Comparison of ENCODE assay signal across 16 cellular contexts in the genomic region with DNA sequence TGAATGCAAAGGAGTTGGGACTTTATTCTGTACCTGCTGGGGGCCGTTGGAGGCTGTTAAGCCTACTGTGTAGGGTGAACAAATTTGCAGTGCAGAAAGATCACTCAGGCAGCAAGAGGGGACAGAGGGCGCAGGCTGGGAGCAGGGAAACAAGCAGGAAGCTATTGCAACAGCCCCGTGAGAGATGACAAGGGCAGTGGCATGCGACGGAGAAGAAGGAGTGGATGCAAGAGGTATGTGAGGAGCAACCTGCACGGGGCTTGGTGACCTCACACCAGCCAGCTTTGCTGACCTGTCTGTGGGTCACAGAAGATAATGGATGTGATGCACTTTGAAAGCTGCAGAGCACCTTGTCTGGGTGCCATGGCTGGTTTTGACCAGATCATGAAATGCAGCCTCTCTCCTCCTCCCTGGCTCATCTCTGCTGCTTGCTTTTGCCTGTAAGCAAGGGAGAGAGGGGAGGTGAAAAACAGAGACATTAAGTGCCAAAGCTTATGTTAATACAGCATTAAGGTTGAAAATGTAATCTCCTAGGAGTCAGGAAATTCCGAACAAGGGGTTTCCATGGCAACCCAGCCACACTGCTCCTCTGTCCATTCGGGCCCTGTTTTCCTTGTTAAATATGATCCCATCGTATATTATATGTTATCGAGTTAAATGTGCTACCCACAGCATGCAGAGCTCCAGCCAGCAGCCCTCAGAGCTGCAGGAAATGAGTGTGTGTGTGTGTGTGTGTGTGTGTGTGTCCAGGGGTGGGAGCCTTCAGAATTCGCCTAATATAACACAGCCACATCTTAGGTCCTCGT.
A peak's percentile ranks its signal among the peaks of the same experiment; 100 is the strongest.
DNase-seq lines count a peak whose midpoint lies in the region; ATAC-seq, FAIRE-seq and TF ChIP-seq lines count a peak whose summit lies in the region.
"Had no signal": no experiment of that assay in that cellular context is flagged by ENCODE, and none has a peak within 500 bp of the region (broad histone marks: within the 10 kb centered on the region; RNA-seq: fewer than 3 reads in every experiment).

No MANE protein-coding gene starts in this region.

- H3K4me1 ChIP-seq in A673 (ENCODE audit: insufficient read depth, low read length, poor library complexity, severe bottlenecking) (peaks cover 35% of the 10 kb centered on the region), astrocyte (ENCODE audit: insufficient read depth, low read length) (peaks cover 40% of the 10 kb centered on the region)

- H3K9me3 ChIP-seq in A673 (ENCODE audit: low read depth, low read length, poor library complexity, severe bottlenecking) (no peaks in the 10 kb centered on the region), astrocyte (ENCODE audit: insufficient read depth, low read depth, low read length) (no peaks in the 10 kb centered on the region)
- H3K9me3 ChIP-seq: neutrophil, SJSA1, tibial nerve had no signal

- peaks cover 2% of the 10 kb centered on the region for H3K9me3 Mint-ChIP-seq in astrocyte (ENCODE audit: unreplicated experiment)
- H3K9me3 Mint-ChIP-seq: activated naive CD4-positive, alpha-beta T cell treated with anti-CD3 and anti-CD28 coated beads, Interleukin-2, amount 50 U/mL, for 72 hours had no signal

- H3K4me3 ChIP-seq in A673 (ENCODE audit: low read depth, low read length, poor library complexity, severe bottlenecking): no peak overlapping the region
- no peak overlapping the region for H3K4me3 ChIP-seq in HFF-Myc (replicated peaks; ENCODE audit: low read depth, low read length)
- no peak overlapping the region for H3K4me3 ChIP-seq in astrocyte (ENCODE audit: insufficient read depth, low read depth, low read length)
- H3K4me3 ChIP-seq: SJSA1, tibial nerve had no signal

- H3K36me3 Mint-ChIP-seq in astrocyte (ENCODE audit: low read depth, unreplicated experiment): peaks cover 1% of the 10 kb centered on the region
- H3K36me3 Mint-ChIP-seq: activated naive CD4-positive, alpha-beta T cell treated with anti-CD3 and anti-CD28 coated beads, Interleukin-2, amount 50 U/mL, for 72 hours; CD4-positive, CD25-positive, alpha-beta regulatory T cell had no signal

- DNase-seq in A673 (ENCODE audit: low spot score) (peak; percentile 54), HFF-Myc (ENCODE audit: extremely low read depth, low read depth) (peak; percentile 91), astrocyte (ENCODE audit: low read depth) (peak; percentile 87), islet precursor cell (peak; percentile 72), left lobe of liver (ENCODE audit: low spot score) (no peak)
- DNase-seq in stimulated activated CD8-positive, alpha-beta memory T cell treated with anti-CD3 and anti-CD28 coated beads, Interleukin-4, amount 100 ng/mL, for 48 hours: no peak
- no peak for DNase-seq in activated CD4-positive, alpha-beta T cell treated with anti-CD3 and anti-CD28 coated beads, Interleukin-2, amount 50 U/mL, for 1 hour
- DNase-seq: activated CD4-positive, alpha-beta T cell treated with anti-CD3 and anti-CD28 coated beads, Interleukin-2, amount 50 U/mL, for 48 hours; CD4-positive, CD25-positive, alpha-beta regulatory T cell; effector memory CD4-positive, alpha-beta T cell; NCI-H345 had no signal

- FAIRE-seq in astrocyte (lab: Jason Lieb, UNC): peak; percentile 5

- H4K20me1 ChIP-seq in astrocyte (ENCODE audit: insufficient read depth, low read length): no peaks in the 10 kb centered on the region

- TF ChIP-seq CTCF in A673 (conservative IDR thresholded peaks at IDR 0.05; ENCODE audit: low read depth, low read length): no peak
- no peak for TF ChIP-seq CTCF in HFF-Myc (IDR thresholded peaks at IDR 0.05; ENCODE audit: low read depth, low read length, missing control alignments)
- no peak for TF ChIP-seq CTCF in astrocyte (IDR thresholded peaks at IDR 0.05; ENCODE audit: insufficient read depth, low read depth, low read length)

- peak overlapping the region; percentile 42 for H3K4me2 ChIP-seq in astrocyte (ENCODE audit: low read length)

- no peak overlapping the region for H3K4me3 Mint-ChIP-seq in astrocyte (ENCODE audit: unreplicated experiment)
- H3K4me3 Mint-ChIP-seq: CD4-positive, CD25-positive, alpha-beta regulatory T cell had no signal

- no peaks in the 10 kb centered on the region for H3K79me2 ChIP-seq in astrocyte (ENCODE audit: insufficient read depth, low read length)

- H3K27me3 ChIP-seq in A673 (replicated peaks; ENCODE audit: insufficient read depth, low read depth, low read length, poor library complexity) (no peaks in the 10 kb centered on the region), astrocyte (ENCODE audit: insufficient read depth, low read length) (no peaks in the 10 kb centered on the region)
- H3K27me3 ChIP-seq: SJSA1, tibial nerve had no signal

- POLR2A ChIA-PET in A673 (lab: Charles Lee; ENCODE audit: low non-redundant PET): no interaction called here

- CTCF ChIA-PET in A673 (lab: Charles Lee): no interaction called here

- intact Hi-C loops in A673 (cut with micrococcal nuclease; ENCODE audit: unreplicated experiment): no loop called here

- H3K36me3 ChIP-seq in A673 (ENCODE audit: insufficient read depth, low read length, poor library complexity, severe bottlenecking) (no peaks in the 10 kb centered on the region), astrocyte (ENCODE audit: insufficient read depth, low read length) (no peaks in the 10 kb centered on the region)
- H3K36me3 ChIP-seq: neutrophil, SJSA1, tibial nerve had no signal

- no TSS peak for BruUV-seq in A673 (replicated peaks; lab: Mats Ljungman, UMichigan)

- H3K27ac Mint-ChIP-seq in astrocyte (ENCODE audit: unreplicated experiment): no peak overlapping the region
- H3K27ac Mint-ChIP-seq: activated naive CD4-positive, alpha-beta T cell treated with anti-CD3 and anti-CD28 coated beads, Interleukin-2, amount 50 U/mL, for 72 hours; CD4-positive, CD25-positive, alpha-beta regulatory T cell had no signal

- H2AFZ ChIP-seq in astrocyte (ENCODE audit: low read depth, low read length): peak overlapping the region; percentile 40

- H3K9ac ChIP-seq in astrocyte (ENCODE audit: low read length): peak overlapping the region; percentile 10

- H3K4me1 Mint-ChIP-seq in astrocyte (ENCODE audit: low read depth, unreplicated experiment): peaks cover 42% of the 10 kb centered on the region

- H3K27me3 Mint-ChIP-seq in astrocyte (ENCODE audit: low read depth, unreplicated experiment): peaks cover 13% of the 10 kb centered on the region

- ATAC-seq in left lobe of liver (no peak), GM18517 (IDR thresholded peaks at IDR 0.05; ENCODE audit: unreplicated experiment) (no peak)
- ATAC-seq: activated naive CD4-positive, alpha-beta T cell treated with anti-CD3 and anti-CD28 coated beads, Interleukin-2, amount 50 U/mL, for 72 hours had no signal

- no peak overlapping the region for H3K27ac ChIP-seq in A673 (ENCODE audit: low read depth, low read length, poor library complexity, severe bottlenecking)
- H3K27ac ChIP-seq in astrocyte (ENCODE audit: low read depth, low read length): no peak overlapping the region
- H3K27ac ChIP-seq: neutrophil, SJSA1, tibial nerve had no signal

Comparison
In these comparisons a context has a peak if more than half of its experiments do, and no peak if none do; other contexts are left out.
1. DNase-seq: peak in A673 (single experiment), HFF-Myc (single experiment), astrocyte (single experiment) and islet precursor cell (single experiment); none in stimulated activated CD8-positive, alpha-beta memory T cell treated with anti-CD3 and anti-CD28 coated beads, Interleukin-4, amount 100 ng/mL, for 48 hours (single experiment), activated CD4-positive, alpha-beta T cell treated with anti-CD3 and anti-CD28 coated beads, Interleukin-2, amount 50 U/mL, for 1 hour (single experiment) and left lobe of liver (single experiment).